ENCODE assay signal across 23 cellular contexts in genomic region chr2:238344035-238344434, GRCh38. TPM values are rescaled to one million over a fixed set of nuclear protein-coding genes. Genes with fewer than 3 reads are reported as not detected.
DNase-seq lines count a peak whose midpoint lies in the region; ATAC-seq and TF ChIP-seq lines count a peak whose summit lies in the region.
"Had no signal": no experiment of that assay in that cellular context is flagged by ENCODE, and none has a peak within 500 bp of the region (broad histone marks: within the 10 kb centered on the region; RNA-seq: fewer than 3 reads in every experiment).

No MANE protein-coding gene starts in this region.

- no peaks in the 10 kb centered on the region for H3K9me3 Mint-ChIP-seq in GM23338
- H3K9me3 Mint-ChIP-seq: CD4-positive, alpha-beta memory T cell; HFFc6 had no signal

- peaks cover 2% of the 10 kb centered on the region for H3K27me3 Mint-ChIP-seq in GM23338 (ENCODE audit: insufficient read depth, low read depth, poor library complexity)
- H3K27me3 Mint-ChIP-seq: CD4-positive, alpha-beta memory T cell had no signal

- H3F3A ChIP-seq in GM23338 (replicated peaks; ENCODE audit: low read depth) = no peaks in the 10 kb centered on the region

- H3K27me3 ChIP-seq in GM23338 (ENCODE audit: insufficient read depth) (no peaks in the 10 kb centered on the region), osteoblast (ENCODE audit: insufficient read depth, low read length) (no peaks in the 10 kb centered on the region), A673 (replicated peaks; ENCODE audit: insufficient read depth, low read depth, low read length, poor library complexity) (no peaks in the 10 kb centered on the region)
- H3K27me3 ChIP-seq: BE2C; BLaER1 treated with 17β-estradiol and CSF1 and Interleukin-3, amounts not matched to agents 10 nM and 100 nM had no signal

- H3K36me3 Mint-ChIP-seq in GM23338 (ENCODE audit: low read depth) = peaks cover 3% of the 10 kb centered on the region

- H3K4me2 ChIP-seq in GM23338 (no peak overlapping the region), osteoblast (ENCODE audit: insufficient read depth, low read length) (no peak overlapping the region)
- H3K4me2 ChIP-seq: BLaER1 treated with 17β-estradiol and CSF1 and Interleukin-3, amounts not matched to agents 10 nM and 100 nM had no signal

- no TSS peak for BruUV-seq in A673 (replicated peaks; lab: Mats Ljungman, UMichigan)

- no peaks in the 10 kb centered on the region for H3K4me1 ChIP-seq in GM23338 (ENCODE audit: insufficient read depth)
- peaks cover 6% of the 10 kb centered on the region for H3K4me1 ChIP-seq in osteoblast (ENCODE audit: insufficient read depth, low read length)
- H3K4me1 ChIP-seq in A673 (ENCODE audit: insufficient read depth, low read length, poor library complexity, severe bottlenecking) = no peaks in the 10 kb centered on the region
- H3K4me1 ChIP-seq: BE2C, HAP-1 had no signal

- peaks cover 4% of the 10 kb centered on the region; the same call in 2 of the 3 replicates for H3K4me1 Mint-ChIP-seq in GM23338
- H3K4me1 Mint-ChIP-seq: CD14-positive monocyte had no signal

- no peaks in the 10 kb centered on the region for H3K9me3 ChIP-seq in osteoblast (ENCODE audit: low read depth, low read length)
- no peaks in the 10 kb centered on the region for H3K9me3 ChIP-seq in A673 (ENCODE audit: low read depth, low read length, poor library complexity, severe bottlenecking)
- H3K9me3 ChIP-seq: BE2C; BLaER1 treated with 17β-estradiol and CSF1 and Interleukin-3, amounts not matched to agents 10 nM and 100 nM; HAP-1 had no signal

- H3K4me3 ChIP-seq in GM23338 (no peak overlapping the region), osteoblast (ENCODE audit: insufficient read depth, low read length) (no peak overlapping the region), A673 (ENCODE audit: low read depth, low read length, poor library complexity, severe bottlenecking) (no peak overlapping the region)
- H3K4me3 ChIP-seq: BLaER1 treated with 17β-estradiol and CSF1 and Interleukin-3, amounts not matched to agents 10 nM and 100 nM; HAP-1 had no signal

- H3K79me2 ChIP-seq in GM23338 (replicated peaks; ENCODE audit: insufficient read depth) (0 out of 2 replicates have a peak, but pooled peaks cover 3% of the 10 kb centered on the region), osteoblast (ENCODE audit: insufficient read depth, low read length) (no peaks in the 10 kb centered on the region)

- no peaks in the 10 kb centered on the region for H3K9me2 ChIP-seq in GM23338 (ENCODE audit: insufficient read depth)

- DNase-seq in GM23338 (ENCODE audit: low spot score) (no peak), astrocyte of the hippocampus (ENCODE audit: low read depth, low spot score) (peak; percentile 25), mesenteric fat pad (ENCODE audit: low spot score) (peak; percentile 55), osteoblast (ENCODE audit: insufficient read length, low spot score, missing footprints) (no peak), A673 (ENCODE audit: low spot score) (no peak), cerebellar cortex (ENCODE audit: low spot score) (no peak)
- DNase-seq in activated CD8-positive, alpha-beta memory T cell treated with anti-CD3 and anti-CD28 coated beads for 24 hours = no peak
- DNase-seq: ACHN; AML-193; BE2C; Calu3; CD4-positive, alpha-beta memory T cell; COR-L47; DMS53; DMS79 treated with DMSO at 0.1 percent for 48 hours; GF-D8; GOT3; HFFc6 had no signal

- H3K27ac ChIP-seq in GM23338 (ENCODE audit: low read depth) = 0 out of 2 replicates have a peak overlapping the region, but pooled peaks have one; percentile 59
- peak overlapping the region; percentile 38 for H3K27ac ChIP-seq in osteoblast (ENCODE audit: low read depth, low read length)
- H3K27ac ChIP-seq in A673 (ENCODE audit: low read depth, low read length, poor library complexity, severe bottlenecking) = no peak overlapping the region
- H3K27ac ChIP-seq: 22Rv1; BLaER1 treated with 17β-estradiol and CSF1 and Interleukin-3, amounts not matched to agents 10 nM and 100 nM had no signal

- ATAC-seq in GM23338 (peak; percentile 55), GM21528 (IDR thresholded peaks at IDR 0.05; ENCODE audit: low FRiP score, unreplicated experiment) (no peak)

- no peak overlapping the region for H3K4me3 Mint-ChIP-seq in GM23338
- H3K4me3 Mint-ChIP-seq: CD14-positive monocyte; CD4-positive, alpha-beta memory T cell; HFFc6 had no signal

- CTCF ChIA-PET in A673 (lab: Charles Lee) = no interaction called here

- H2AFZ ChIP-seq in GM23338 = no peak overlapping the region
- no peak overlapping the region for H2AFZ ChIP-seq in osteoblast (ENCODE audit: low read length)

- intact Hi-C loops in A673 (cut with micrococcal nuclease; ENCODE audit: unreplicated experiment) = no loop called here

- H4K20me1 ChIP-seq in GM23338 (replicated peaks; ENCODE audit: insufficient read depth) (no peaks in the 10 kb centered on the region; the same call in 1 of the 2 replicates), osteoblast (ENCODE audit: insufficient read depth, low read length) (no peaks in the 10 kb centered on the region)

- no peak for TF ChIP-seq CTCF in GM23338 (conservative IDR thresholded peaks at IDR 0.05; ENCODE audit: low read depth in 2 of 2)
- no peak for TF ChIP-seq CTCF in osteoblast (IDR thresholded peaks at IDR 0.05; ENCODE audit: extremely low read depth, low read depth, low read length)
- TF ChIP-seq CTCF in A673 (conservative IDR thresholded peaks at IDR 0.05; ENCODE audit: low read depth, low read length) = no peak

- H3K36me3 ChIP-seq in GM23338 (ENCODE audit: insufficient read depth) = no peaks in the 10 kb centered on the region
- peaks cover 10% of the 10 kb centered on the region for H3K36me3 ChIP-seq in osteoblast (ENCODE audit: insufficient read depth, low read length)
- no peaks in the 10 kb centered on the region for H3K36me3 ChIP-seq in A673 (ENCODE audit: insufficient read depth, low read length, poor library complexity, severe bottlenecking)
- H3K36me3 ChIP-seq: BE2C, HAP-1 had no signal

- POLR2A ChIA-PET in A673 (lab: Charles Lee; ENCODE audit: low non-redundant PET) = no interaction called here

- peak overlapping the region; percentile 67; the same call in 1 of the 2 replicates for H3K27ac Mint-ChIP-seq in GM23338
- H3K27ac Mint-ChIP-seq: CD4-positive, alpha-beta memory T cell; HFFc6 had no signal

TF ChIP-seq in GM23338, 12 proteins besides CTCF, POLR2A, EP300 and RAD21:
- no peak for TF ChIP-seq NANOG (IDR thresholded peaks at IDR 0.05; ENCODE audit: borderline replicate concordance)
- no peak for TF ChIP-seq EZH2 (IDR thresholded peaks at IDR 0.05; ENCODE audit: low read depth, unreplicated experiment)
- TF ChIP-seq, protein P1, sequence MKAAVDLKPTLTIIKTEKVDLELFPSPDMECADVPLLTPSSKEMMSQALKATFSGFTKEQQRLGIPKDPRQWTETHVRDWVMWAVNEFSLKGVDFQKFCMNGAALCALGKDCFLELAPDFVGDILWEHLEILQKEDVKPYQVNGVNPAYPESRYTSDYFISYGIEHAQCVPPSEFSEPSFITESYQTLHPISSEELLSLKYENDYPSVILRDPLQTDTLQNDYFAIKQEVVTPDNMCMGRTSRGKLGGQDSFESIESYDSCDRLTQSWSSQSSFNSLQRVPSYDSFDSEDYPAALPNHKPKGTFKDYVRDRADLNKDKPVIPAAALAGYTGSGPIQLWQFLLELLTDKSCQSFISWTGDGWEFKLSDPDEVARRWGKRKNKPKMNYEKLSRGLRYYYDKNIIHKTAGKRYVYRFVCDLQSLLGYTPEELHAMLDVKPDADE (IDR thresholded peaks at IDR 0.05) = no peak
- no peak for TF ChIP-seq EZH2phosphoT487 (IDR thresholded peaks at IDR 0.05; ENCODE audit: unreplicated experiment)
TF ChIP-seq in GM23338: peak in this region for 0.

RNA-seq across cellular contexts. Expression of gene TRAF3IP1, which starts 23.7 kb away (rescaled TPM):
- 12.2 and 12.5 TPM in 2 replicates for total RNA-seq in GM23338 (2014; rRNA removed; shearing (Covaris generic))
- polyA plus RNA-seq in GM23338 (2016; fragmentation: Nextera tagmentation; extraction: Ambion mirVana) = 20.0 and 20.7 TPM in 2 replicates
- 24.5 TPM for total RNA-seq in mesenteric fat pad
- 7.6 and 8.5 TPM in 2 replicates for total RNA-seq in osteoblast
- total RNA-seq in A673 (2021) = 23.0 and 24.5 TPM in 2 replicates

RNA-seq across cellular contexts. Expression of gene PER2, which starts 55.6 kb away (rescaled TPM):
- 4.6 TPM in 2 replicates for total RNA-seq in GM23338 (2014; rRNA removed; shearing (Covaris generic))
- polyA plus RNA-seq in GM23338 (2016; fragmentation: Nextera tagmentation; extraction: Ambion mirVana) = 2.2 and 2.3 TPM in 2 replicates
- total RNA-seq in mesenteric fat pad = 9.9 TPM
- 7.4 and 9.4 TPM in 2 replicates for total RNA-seq in osteoblast
- total RNA-seq in A673 (2021) = 6.8 and 7.5 TPM in 2 replicates

Comparison
In these comparisons a context has a peak if more than half of its experiments do, and no peak if none do; other contexts are left out.
1. DNase-seq: peak in astrocyte of the hippocampus (single experiment) and mesenteric fat pad (single experiment); none in GM23338 (single experiment), osteoblast (single experiment), A673 (single experiment), cerebellar cortex (single experiment) and activated CD8-positive, alpha-beta memory T cell treated with anti-CD3 and anti-CD28 coated beads for 24 hours (single experiment).